ENCODE assay signal across 23 cellular contexts in genomic region chr9:76213751-76214150, GRCh38.
DNase-seq lines count a peak whose midpoint lies in the region; ATAC-seq, FAIRE-seq and TF ChIP-seq lines count a peak whose summit lies in the region.
"Had no signal": no experiment of that assay in that cellular context is flagged by ENCODE, and none has a peak within 500 bp of the region (broad histone marks: within the 10 kb centered on the region; RNA-seq: fewer than 3 reads in every experiment).

No MANE protein-coding gene starts in this region.

- DNase-seq in EH (ENCODE audit: low read depth) (peak; percentile 78), M059J (ENCODE audit: low read depth) (peak; percentile 59), astrocyte of the hippocampus (ENCODE audit: low read depth, low spot score) (peak; percentile 37), kidney tubule cell (ENCODE audit: low spot score) (peak; percentile 6), GM12891 (ENCODE audit: insufficient read length, low spot score) (no peak), HK-2 (ENCODE audit: unreplicated experiment) (no peak), NCI-H1694 treated with DMSO at 0.1 percent for 48 hours (lab: John Stamatoyannopoulos, UW) (no peak)
- DNase-seq: Caco-2; CD8-positive, alpha-beta T cell; HFFc6; NCI-H1092; NCI-H1436; NCI-H1930; NCI-H2107; NCI-H446; NCI-H524 treated with DMSO at 0.1 percent for 48 hours; NCI-H82; NK-92 treated with Interleukin-12 subunit alpha and Interleukin-12 subunit beta, amount 100 ng/mL, for 24 hours; PC-9; Right ventricle myocardium superior; RPMI8226 had no signal

- FAIRE-seq in GM12891 (lab: Jason Lieb, UNC): no peak

- TF ChIP-seq POLR2A in GM12891 (IDR thresholded peaks at IDR 0.05; ENCODE audit: low read depth, low read length): no peak

- no peak for ATAC-seq in GM21526 (IDR thresholded peaks at IDR 0.05; ENCODE audit: low FRiP score, unreplicated experiment)
- ATAC-seq: CD8-positive, alpha-beta T cell; GM23338 had no signal

TF ChIP-seq in GM12891, 5 proteins besides CTCF, POLR2A, EP300 and RAD21:
- TF ChIP-seq TAF1 (IDR thresholded peaks at IDR 0.05; ENCODE audit: low read depth, low read length) (no peak), POLR2AphosphoS5 (IDR thresholded peaks at IDR 0.05; ENCODE audit: low read depth, low read length) (no peak), PAX5 (IDR thresholded peaks at IDR 0.05; ENCODE audit: insufficient read depth, low read length, severe bottlenecking) (no peak), SPI1 (IDR thresholded peaks at IDR 0.05; ENCODE audit: low read depth, low read length) (no peak), POU2F2 (IDR thresholded peaks at IDR 0.05; ENCODE audit: low read depth, low read length) (no peak)

Comparison
In these comparisons a context has a peak if more than half of its experiments do, and no peak if none do; other contexts are left out.
1. DNase-seq: peak in EH (single experiment), M059J (single experiment), astrocyte of the hippocampus (single experiment) and kidney tubule cell (single experiment); none in GM12891 (single experiment), HK-2 (single experiment) and NCI-H1694 treated with DMSO at 0.1 percent for 48 hours (single experiment).